In genomic region chr22:22260169-22260568, GRCh38 we compare ENCODE assay signal across 13 cellular contexts. TPM values are rescaled to one million over a fixed set of nuclear protein-coding genes. Genes with fewer than 3 reads are reported as not detected.
"Had no signal": no experiment of that assay in that cellular context is flagged by ENCODE, and none has a peak within 500 bp of the region (broad histone marks: within the 10 kb centered on the region; RNA-seq: fewer than 3 reads in every experiment).

No MANE protein-coding gene starts in this region.

RNA-seq across cellular contexts. Expression of gene VPREB1, which starts 15.6 kb away (rescaled TPM):
- total RNA-seq: subcutaneous adipose tissue, suprapubic skin, temporal lobe, testis, thoracic aorta, thyroid gland, tibial nerve, transverse colon, upper lobe of left lung, upper lobe of right lung, ureter, urinary bladder, vagina had no signal
- polyA plus RNA-seq: urinary bladder had no signal
